32 cellular contexts compared by ENCODE assay signal in the genomic region with DNA sequence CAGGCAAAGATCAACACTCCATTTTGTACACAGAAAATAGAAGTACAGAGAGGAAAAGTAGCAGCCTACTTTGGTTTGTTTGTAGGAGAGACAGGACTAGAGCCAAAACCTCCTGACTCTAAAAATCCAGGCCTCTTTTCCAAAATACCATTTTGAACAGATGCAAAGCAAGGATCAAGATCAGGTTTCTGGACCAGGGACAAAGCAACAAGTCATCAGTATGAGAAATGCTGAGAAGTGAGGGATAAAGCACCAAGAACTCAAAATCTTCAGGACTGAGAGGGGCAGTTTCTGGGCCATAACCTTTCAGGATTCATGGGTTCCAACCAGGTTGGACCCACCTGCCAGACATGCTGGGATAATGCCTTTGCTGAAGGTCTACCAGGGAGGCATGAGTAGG. TPM values are rescaled to one million over a fixed set of nuclear protein-coding genes. Genes with fewer than 3 reads are reported as not detected.
"Had no signal": no experiment of that assay in that cellular context is flagged by ENCODE, and none has a peak within 500 bp of the region (broad histone marks: within the 10 kb centered on the region; RNA-seq: fewer than 3 reads in every experiment).

No MANE protein-coding gene starts in this region.

- H3K27me3 Mint-ChIP-seq: activated naive CD4-positive, alpha-beta T cell treated with anti-CD3 and anti-CD28 coated beads, Interleukin-2, amount 50 U/mL, for 24 hours; effector memory CD8-positive, alpha-beta T cell; memory B cell had no signal

- ATAC-seq: activated CD8-positive, alpha-beta T cell treated with anti-CD3 and anti-CD28 coated beads, Interleukin-2, amount 10 ng/mL, durations not matched to agents 7 days and 5 days; effector memory CD8-positive, alpha-beta T cell; esophagus mucosa; gastroesophageal sphincter; left cardiac atrium; naive thymus-derived CD8-positive, alpha-beta T cell; pancreas; psoas muscle; right cardiac atrium; stimulated activated effector memory CD8-positive, alpha-beta T cell treated with anti-CD3 and anti-CD28 coated beads, Interleukin-12 subunit alpha, Interleukin-12 subunit beta, amount 100 ng/mL, for 72 hours had no signal

- H3K4me3 Mint-ChIP-seq: activated CD8-positive, alpha-beta T cell treated with anti-CD3 and anti-CD28 coated beads, Interleukin-2, amount 10 ng/mL, durations not matched to agents 7 days and 5 days; activated naive CD4-positive, alpha-beta T cell treated with anti-CD3 and anti-CD28 coated beads, Interleukin-2, amount 50 U/mL, for 24 hours; effector memory CD8-positive, alpha-beta T cell; memory B cell; naive thymus-derived CD8-positive, alpha-beta T cell; stimulated activated effector memory CD8-positive, alpha-beta T cell treated with anti-CD3 and anti-CD28 coated beads, Interleukin-12 subunit alpha, Interleukin-12 subunit beta, amount 100 ng/mL, for 72 hours had no signal

- H3K9me3 ChIP-seq: colonic mucosa, gastroesophageal sphincter, pancreas, psoas muscle, stomach, testis, uterus had no signal

- H3K27ac Mint-ChIP-seq: activated CD8-positive, alpha-beta T cell treated with anti-CD3 and anti-CD28 coated beads, Interleukin-2, amount 10 ng/mL, durations not matched to agents 7 days and 5 days; activated naive CD4-positive, alpha-beta T cell treated with anti-CD3 and anti-CD28 coated beads, Interleukin-2, amount 50 U/mL, for 24 hours; effector memory CD8-positive, alpha-beta T cell; memory B cell; naive thymus-derived CD8-positive, alpha-beta T cell; stimulated activated effector memory CD8-positive, alpha-beta T cell treated with anti-CD3 and anti-CD28 coated beads, Interleukin-12 subunit alpha, Interleukin-12 subunit beta, amount 100 ng/mL, for 72 hours had no signal

- H3K27ac ChIP-seq: colonic mucosa, dorsolateral prefrontal cortex, gastroesophageal sphincter, pancreas, psoas muscle, stomach, testis, uterus, WERI-Rb-1 had no signal

- FAIRE-seq: islet of Langerhans, small intestine, TTC549 had no signal

- H3K27me3 ChIP-seq: colonic mucosa, gastroesophageal sphincter, pancreas, stomach, testis, uterus had no signal

- H3K9me3 Mint-ChIP-seq: activated naive CD4-positive, alpha-beta T cell treated with anti-CD3 and anti-CD28 coated beads, Interleukin-2, amount 50 U/mL, for 24 hours; effector memory CD8-positive, alpha-beta T cell; memory B cell; naive thymus-derived CD8-positive, alpha-beta T cell; stimulated activated effector memory CD8-positive, alpha-beta T cell treated with anti-CD3 and anti-CD28 coated beads, Interleukin-12 subunit alpha, Interleukin-12 subunit beta, amount 100 ng/mL, for 72 hours had no signal

- H3K4me1 ChIP-seq: colonic mucosa, stomach, testis, uterus had no signal

- DNase-seq: activated CD4-positive, alpha-beta T cell treated with anti-CD3 and anti-CD28 coated beads, Interleukin-2, amount 50 U/mL, for 1 hour; activated CD4-positive, CD25-positive, alpha-beta regulatory T cell treated with anti-CD3 and anti-CD28 coated beads, Interleukin-2, amount 50 U/mL, for 72 hours; activated CD8-positive, alpha-beta T cell treated with anti-CD3 and anti-CD28 coated beads, Interleukin-2, amount 10 ng/mL, durations not matched to agents 7 days and 5 days; activated gamma-delta T cell treated with Interleukin-2 at 50 U/mL for 16 hours; activated T-cell treated with anti-CD3 and anti-CD28 coated beads, Interleukin-2, amount 50 U/mL, for 1 hour; aorta; central memory CD4-positive, alpha-beta T cell; colonic mucosa; dorsolateral prefrontal cortex; effector memory CD8-positive, alpha-beta T cell; left cardiac atrium; naive thymus-derived CD8-positive, alpha-beta T cell; pancreas; psoas muscle; right cardiac atrium; small intestine; stimulated activated CD4-positive, alpha-beta T cell treated with anti-CD3 and anti-CD28 coated beads, Interleukin-2, amount 100 ng/mL, for 24 hours; stomach; testis; trophoblast cell; uterus; WERI-Rb-1 had no signal

- H3K36me3 ChIP-seq: colonic mucosa, gastroesophageal sphincter, pancreas, stomach, uterus, WERI-Rb-1 had no signal

- H3K4me3 ChIP-seq: colonic mucosa, dorsolateral prefrontal cortex, gastroesophageal sphincter, pancreas, psoas muscle, stomach, testis, uterus had no signal

- H3K4me1 Mint-ChIP-seq: activated naive CD4-positive, alpha-beta T cell treated with anti-CD3 and anti-CD28 coated beads, Interleukin-2, amount 50 U/mL, for 24 hours; memory B cell; naive thymus-derived CD8-positive, alpha-beta T cell; stimulated activated effector memory CD8-positive, alpha-beta T cell treated with anti-CD3 and anti-CD28 coated beads, Interleukin-12 subunit alpha, Interleukin-12 subunit beta, amount 100 ng/mL, for 72 hours had no signal

- H3K36me3 Mint-ChIP-seq: activated naive CD4-positive, alpha-beta T cell treated with anti-CD3 and anti-CD28 coated beads, Interleukin-2, amount 50 U/mL, for 24 hours; memory B cell; stimulated activated effector memory CD8-positive, alpha-beta T cell treated with anti-CD3 and anti-CD28 coated beads, Interleukin-12 subunit alpha, Interleukin-12 subunit beta, amount 100 ng/mL, for 72 hours had no signal

RNA-seq across cellular contexts. Expression of gene SMPX, which starts 44.9 kb away (rescaled TPM):
- total RNA-seq: activated CD8-positive, alpha-beta T cell treated with anti-CD3 and anti-CD28 coated beads, Interleukin-2, amount 10 ng/mL, durations not matched to agents 7 days and 5 days; endothelial cell of umbilical vein; esophagus mucosa; lower leg skin; naive thymus-derived CD8-positive, alpha-beta T cell; T-helper 2 cell treated with Interferon-gamma antibody and Interleukin-4, amounts not matched to agents 100 ng/mL and 5 ng/mL, for 36 hours; testis had no signal
- polyA plus RNA-seq: endothelial cell of umbilical vein; naive thymus-derived CD8-positive, alpha-beta T cell had no signal
